Comparison of ENCODE assay signal across 13 cellular contexts in the genomic region with DNA sequence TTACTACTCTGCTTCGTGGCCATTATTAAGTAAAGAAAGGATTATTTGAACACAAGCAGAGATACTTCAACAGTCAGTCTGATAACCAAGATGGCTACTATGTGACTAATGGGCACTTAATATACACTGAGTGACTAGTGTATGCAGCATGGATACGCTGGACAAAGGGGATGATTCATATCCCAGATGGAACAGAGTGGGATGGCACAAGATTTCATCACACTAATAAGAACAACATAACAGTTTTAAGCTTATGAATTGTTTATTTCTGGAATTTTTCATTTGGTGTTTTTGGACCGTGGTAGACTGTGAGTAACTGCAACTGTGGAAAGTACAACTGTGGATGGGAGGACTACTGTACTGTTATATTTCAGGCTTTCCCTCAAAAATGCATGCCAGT. TPM values are rescaled to one million over a fixed set of nuclear protein-coding genes. Genes with fewer than 3 reads are reported as not detected.
DNase-seq lines count a peak whose midpoint lies in the region; ATAC-seq and TF ChIP-seq lines count a peak whose summit lies in the region.
"Had no signal": no experiment of that assay in that cellular context is flagged by ENCODE, and none has a peak within 500 bp of the region (broad histone marks: within the 10 kb centered on the region; RNA-seq: fewer than 3 reads in every experiment).

No MANE protein-coding gene starts in this region.

- no peaks in the 10 kb centered on the region for H3K9me3 Mint-ChIP-seq in Calu3 (ENCODE audit: low read depth, unreplicated experiment)
- H3K9me3 Mint-ChIP-seq: naive thymus-derived CD8-positive, alpha-beta T cell; stimulated activated naive B cell treated with anti-CD40 and anti-IgM and Interleukin-4, amounts not matched to agents 10 μg/mL and 1 μg/mL and 100 μg/mL, for 72 hours had no signal

- H4K20me1 ChIP-seq in hepatocyte (ENCODE audit: insufficient read depth, poor library complexity, severe bottlenecking): no peaks in the 10 kb centered on the region

- no peak overlapping the region for H3K4me3 Mint-ChIP-seq in Calu3 (ENCODE audit: low read depth, unreplicated experiment)
- H3K4me3 Mint-ChIP-seq: naive thymus-derived CD8-positive, alpha-beta T cell; stimulated activated naive B cell treated with anti-CD40 and anti-IgM and Interleukin-4, amounts not matched to agents 10 μg/mL and 1 μg/mL and 100 μg/mL, for 72 hours had no signal

- in situ Hi-C loops in astrocyte of the spinal cord (cut with HindIII; ENCODE audit: low sequenced_read_pairs): no loop called here

- no peaks in the 10 kb centered on the region for H3K27me3 ChIP-seq in A673 (replicated peaks; ENCODE audit: insufficient read depth, low read depth, low read length, poor library complexity)
- no peaks in the 10 kb centered on the region for H3K27me3 ChIP-seq in hepatocyte
- no peaks in the 10 kb centered on the region for H3K27me3 ChIP-seq in right lobe of liver

- H3K4me1 Mint-ChIP-seq in Calu3 (ENCODE audit: low read depth, unreplicated experiment): peaks cover 8% of the 10 kb centered on the region

- H3K79me2 ChIP-seq in hepatocyte: peaks cover 43% of the 10 kb centered on the region

- H3K27ac ChIP-seq in A673 (ENCODE audit: low read depth, low read length, poor library complexity, severe bottlenecking) (no peak overlapping the region), hepatocyte (peak overlapping the region; percentile 16), right lobe of liver (no peak overlapping the region)

- H3K36me3 ChIP-seq in A673 (ENCODE audit: insufficient read depth, low read length, poor library complexity, severe bottlenecking) (peaks cover 14% of the 10 kb centered on the region), hepatocyte (replicated peaks; ENCODE audit: insufficient read depth, low read depth) (no peaks in the 10 kb centered on the region), right lobe of liver (peaks cover 0 to 9% (median 0%) of the 10 kb centered on the region in 4 donors)

- no peak overlapping the region for H2AFZ ChIP-seq in hepatocyte

- TF ChIP-seq POLR2A in right lobe of liver (IDR thresholded peaks at IDR 0.05): no peak

- no peaks in the 10 kb centered on the region for H3K9me2 ChIP-seq in hepatocyte (replicated peaks; ENCODE audit: insufficient read depth)

- peak; percentile 27 for DNase-seq in A673 (ENCODE audit: low spot score)
- DNase-seq in HPDE6-E6E7 (ENCODE audit: extremely low spot score): peak; percentile 63
- peak; percentile 81 for DNase-seq in astrocyte of the spinal cord (ENCODE audit: low read depth, low spot score)
- peak; percentile 18 for DNase-seq in hepatocyte (ENCODE audit: low spot score)
- no peak for DNase-seq in right lobe of liver
- DNase-seq in Calu3: no peak
- DNase-seq: activated effector memory CD4-positive, alpha-beta T cell treated with Interleukin-2 at 50 U/mL for 16 hours; AML-193; naive thymus-derived CD8-positive, alpha-beta T cell; NCI-H2171 treated with DMSO at 0.1 percent for 48 hours; stimulated activated naive B cell treated with anti-CD40 and anti-IgM and Interleukin-4, amounts not matched to agents 10 μg/mL and 1 μg/mL and 100 μg/mL, for 72 hours had no signal

- POLR2A ChIA-PET in A673 (lab: Charles Lee; ENCODE audit: low non-redundant PET): interaction anchor here (0.6 to 1.0 kb wide), 2 partner anchors 9 to 22 kb away, joined by 3 to 4 read pairs; partner anchors contain the start of genes SNRNP40 and ZCCHC17

- no peak overlapping the region for H3K27ac Mint-ChIP-seq in Calu3 (ENCODE audit: unreplicated experiment)
- H3K27ac Mint-ChIP-seq: stimulated activated naive B cell treated with anti-CD40 and anti-IgM and Interleukin-4, amounts not matched to agents 10 μg/mL and 1 μg/mL and 100 μg/mL, for 72 hours had no signal

- BruUV-seq in A673 (replicated peaks; lab: Mats Ljungman, UMichigan): no TSS peak
- no TSS peak for BruUV-seq in Calu3 (replicated peaks; lab: Mats Ljungman, UMichigan)

- H3K36me3 Mint-ChIP-seq in Calu3 (ENCODE audit: insufficient read depth, unreplicated experiment): peaks cover 4% of the 10 kb centered on the region

- CTCF ChIA-PET in A673 (lab: Charles Lee): no interaction called here
- CTCF ChIA-PET in Calu3 (lab: Charles Lee): no interaction called here

- H3K27me3 Mint-ChIP-seq in Calu3 (ENCODE audit: unreplicated experiment): no peaks in the 10 kb centered on the region
- H3K27me3 Mint-ChIP-seq: naive thymus-derived CD8-positive, alpha-beta T cell; stimulated activated naive B cell treated with anti-CD40 and anti-IgM and Interleukin-4, amounts not matched to agents 10 μg/mL and 1 μg/mL and 100 μg/mL, for 72 hours had no signal

- no peaks in the 10 kb centered on the region for H3K4me1 ChIP-seq in A673 (ENCODE audit: insufficient read depth, low read length, poor library complexity, severe bottlenecking)
- no peaks in the 10 kb centered on the region for H3K4me1 ChIP-seq in hepatocyte (ENCODE audit: insufficient read depth)
- H3K4me1 ChIP-seq in right lobe of liver: no peaks in the 10 kb centered on the region

- no peaks in the 10 kb centered on the region for H3K9me3 ChIP-seq in A673 (ENCODE audit: low read depth, low read length, poor library complexity, severe bottlenecking)
- H3K9me3 ChIP-seq in hepatocyte (ENCODE audit: low read depth): no peaks in the 10 kb centered on the region
- H3K9me3 ChIP-seq in right lobe of liver: no peaks in the 10 kb centered on the region

- TF ChIP-seq CTCF in A673 (conservative IDR thresholded peaks at IDR 0.05; ENCODE audit: low read depth, low read length): no peak
- no peak for TF ChIP-seq CTCF in astrocyte of the spinal cord (IDR thresholded peaks at IDR 0.05; ENCODE audit: low read depth, low read length)
- TF ChIP-seq CTCF in hepatocyte (IDR thresholded peaks at IDR 0.05; ENCODE audit: poor library complexity): no peak
- no peak for TF ChIP-seq CTCF in right lobe of liver (IDR thresholded peaks at IDR 0.05)
- no peak for TF ChIP-seq CTCF in Calu3 (IDR thresholded peaks at IDR 0.05; ENCODE audit: unreplicated experiment)

- 88% methylated on average over 3 of the region's 3 CpGs for WGBS in hepatocyte (ENCODE audit: low lambda C conversion rate, missing lambda C conversion rate)
- WGBS in right lobe of liver (ENCODE audit: insufficient coverage, low coverage, low lambda C conversion rate, missing lambda C conversion rate): 86% methylated on average over 3 of the region's 3 CpGs

- intact Hi-C loops in A673 (cut with micrococcal nuclease; ENCODE audit: unreplicated experiment) (no loop called here), right lobe of liver (cut with DNase I) (no loop called here), Calu3 (cut with micrococcal nuclease; ENCODE audit: unreplicated experiment) (no loop called here)

- H3K4me3 ChIP-seq in A673 (ENCODE audit: low read depth, low read length, poor library complexity, severe bottlenecking): no peak overlapping the region
- H3K4me3 ChIP-seq in astrocyte of the spinal cord (ENCODE audit: low read depth, low read length): no peak overlapping the region
- H3K4me3 ChIP-seq in hepatocyte: no peak overlapping the region
- H3K4me3 ChIP-seq in right lobe of liver: no peak overlapping the region

- no peak for ATAC-seq in right lobe of liver
- ATAC-seq in HG03280 (IDR thresholded peaks at IDR 0.05; ENCODE audit: unreplicated experiment): no peak
- ATAC-seq in HG03354 (IDR thresholded peaks at IDR 0.05; ENCODE audit: poor library complexity, severe bottlenecking, unreplicated experiment): no peak
- ATAC-seq: naive thymus-derived CD8-positive, alpha-beta T cell; stimulated activated naive B cell treated with anti-CD40 and anti-IgM and Interleukin-4, amounts not matched to agents 10 μg/mL and 1 μg/mL and 100 μg/mL, for 72 hours had no signal

- H3K4me2 ChIP-seq in hepatocyte: no peak overlapping the region

RNA-seq across cellular contexts. Expression of gene ZCCHC17, which starts 9.4 kb away (rescaled TPM):
- total RNA-seq in A673 (2021) (48.4 and 48.8 TPM in 2 replicates), hepatocyte (25.9 and 26.2 TPM in 2 replicates), right lobe of liver (1 to 10 TPM; 6.3 to 9.9 (median 7.3) TPM), Calu3 (2022) (26.6 and 28.5 TPM in 2 replicates)
- polyA plus RNA-seq in hepatocyte: 38.2 and 44.3 TPM in 2 replicates

RNA-seq across cellular contexts. Expression of gene SNRNP40, which starts 9.7 kb away (rescaled TPM):
- total RNA-seq in A673 (2021) (121 and 124 TPM in 2 replicates), hepatocyte (53.7 and 59.1 TPM in 2 replicates), right lobe of liver (10 to 100 TPM; 12.2 to 18.9 (median 14.9) TPM), Calu3 (2022) (78.1 and 81.0 TPM in 2 replicates)
- polyA plus RNA-seq in hepatocyte: 46.9 and 48.4 TPM in 2 replicates

Comparison
In these comparisons a context has a peak if more than half of its experiments do, and no peak if none do; other contexts are left out.
1. DNase-seq: peak in A673 (single experiment), HPDE6-E6E7 (single experiment), astrocyte of the spinal cord (single experiment) and hepatocyte (single experiment); none in right lobe of liver (0 of 3) and Calu3 (single experiment).